Comparison of ENCODE assay signal across 15 cellular contexts in the genomic region with DNA sequence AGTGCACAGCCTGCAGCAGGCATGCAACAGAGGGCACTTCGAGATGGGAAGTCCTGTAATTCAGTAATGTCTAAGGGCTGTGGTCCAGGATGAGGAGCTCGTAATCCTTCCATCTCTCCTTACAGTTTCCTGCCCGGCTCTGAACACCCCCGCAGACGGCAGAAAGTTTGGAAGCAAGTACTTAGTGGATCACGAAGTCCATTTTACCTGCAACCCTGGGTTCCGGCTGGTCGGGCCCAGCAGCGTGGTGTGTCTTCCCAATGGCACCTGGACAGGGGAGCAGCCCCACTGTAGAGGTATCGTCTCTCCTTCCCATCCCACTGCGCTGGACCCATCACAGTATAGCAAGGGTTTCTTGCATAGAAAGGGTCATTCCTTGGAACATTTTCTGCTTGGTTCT. TPM values are rescaled to one million over a fixed set of nuclear protein-coding genes. Genes with fewer than 3 reads are reported as not detected.
DNase-seq lines count a peak whose midpoint lies in the region; FAIRE-seq and TF ChIP-seq lines count a peak whose summit lies in the region.
"Had no signal": no experiment of that assay in that cellular context is flagged by ENCODE, and none has a peak within 500 bp of the region (broad histone marks: within the 10 kb centered on the region; RNA-seq: fewer than 3 reads in every experiment).

No MANE protein-coding gene starts in this region.

- TF ChIP-seq CTCF in chondrocyte (IDR thresholded peaks at IDR 0.05) = no peak

- CTCF ChIA-PET in activated naive CD4-positive, alpha-beta T cell treated with anti-CD3 and anti-CD28 coated beads, Interleukin-2, amount 10 ng/mL, durations not matched to agents 7 days and 5 days (lab: Charles Lee) = interaction anchor here (0.8 kb wide), 1 partner anchor 11 kb away, joined by 3 read pairs; no protein-coding TSS in a partner anchor
- CTCF ChIA-PET in activated naive CD4-positive, alpha-beta T cell treated with anti-CD3 and anti-CD28 coated beads for 36 hours (lab: Charles Lee) = no interaction called here

- intact Hi-C loops in activated naive CD4-positive, alpha-beta T cell treated with anti-CD3 and anti-CD28 coated beads for 36 hours (cut with micrococcal nuclease) = no loop called here

- H3K4me3 Mint-ChIP-seq in activated naive CD4-positive, alpha-beta T cell treated with anti-CD3 and anti-CD28 coated beads, Interleukin-2, amount 10 ng/mL, durations not matched to agents 7 days and 5 days = no peak overlapping the region
- H3K4me3 Mint-ChIP-seq in activated naive CD4-positive, alpha-beta T cell treated with anti-CD3 and anti-CD28 coated beads for 36 hours = no peak overlapping the region
- no peak overlapping the region for H3K4me3 Mint-ChIP-seq in chondrocyte (ENCODE audit: unreplicated experiment)
- H3K4me3 Mint-ChIP-seq: B cell; CD4-positive, alpha-beta T cell; GM23338 had no signal

- no peaks in the 10 kb centered on the region for H3K36me3 Mint-ChIP-seq in activated naive CD4-positive, alpha-beta T cell treated with anti-CD3 and anti-CD28 coated beads, Interleukin-2, amount 10 ng/mL, durations not matched to agents 7 days and 5 days
- no peaks in the 10 kb centered on the region for H3K36me3 Mint-ChIP-seq in activated naive CD4-positive, alpha-beta T cell treated with anti-CD3 and anti-CD28 coated beads for 36 hours (ENCODE audit: low read depth)
- no peaks in the 10 kb centered on the region for H3K36me3 Mint-ChIP-seq in chondrocyte (ENCODE audit: low read depth)

- peaks cover 8% of the 10 kb centered on the region for H3K27me3 Mint-ChIP-seq in activated naive CD4-positive, alpha-beta T cell treated with anti-CD3 and anti-CD28 coated beads, Interleukin-2, amount 10 ng/mL, durations not matched to agents 7 days and 5 days
- H3K27me3 Mint-ChIP-seq in activated naive CD4-positive, alpha-beta T cell treated with anti-CD3 and anti-CD28 coated beads for 36 hours (ENCODE audit: low read depth) = no peaks in the 10 kb centered on the region
- H3K27me3 Mint-ChIP-seq in chondrocyte (ENCODE audit: low read depth) = no peaks in the 10 kb centered on the region
- H3K27me3 Mint-ChIP-seq: B cell; CD4-positive, alpha-beta T cell had no signal

- H3K4me1 Mint-ChIP-seq in activated naive CD4-positive, alpha-beta T cell treated with anti-CD3 and anti-CD28 coated beads, Interleukin-2, amount 10 ng/mL, durations not matched to agents 7 days and 5 days = peaks cover 11% of the 10 kb centered on the region
- H3K4me1 Mint-ChIP-seq in activated naive CD4-positive, alpha-beta T cell treated with anti-CD3 and anti-CD28 coated beads for 36 hours (ENCODE audit: low read depth) = peaks cover 14% of the 10 kb centered on the region
- H3K4me1 Mint-ChIP-seq in chondrocyte (ENCODE audit: low read depth) = peaks cover 4% of the 10 kb centered on the region
- H3K4me1 Mint-ChIP-seq: B cell, GM23338 had no signal

- no peaks in the 10 kb centered on the region for H3K9me3 Mint-ChIP-seq in activated naive CD4-positive, alpha-beta T cell treated with anti-CD3 and anti-CD28 coated beads, Interleukin-2, amount 10 ng/mL, durations not matched to agents 7 days and 5 days
- H3K9me3 Mint-ChIP-seq in activated naive CD4-positive, alpha-beta T cell treated with anti-CD3 and anti-CD28 coated beads for 36 hours = no peaks in the 10 kb centered on the region
- H3K9me3 Mint-ChIP-seq in chondrocyte (ENCODE audit: low read depth) = no peaks in the 10 kb centered on the region
- H3K9me3 Mint-ChIP-seq: CD4-positive, alpha-beta T cell; GM23338 had no signal

- peak; percentile 66 for FAIRE-seq in urothelium cell line (lab: Jason Lieb, UNC)
- FAIRE-seq: D721Med, G401.6, GM12891 had no signal

- DNase-seq in activated naive CD4-positive, alpha-beta T cell treated with anti-CD3 and anti-CD28 coated beads, Interleukin-2, amount 10 ng/mL, durations not matched to agents 7 days and 5 days = peak; percentile 12
- DNase-seq in activated naive CD4-positive, alpha-beta T cell treated with anti-CD3 and anti-CD28 coated beads for 36 hours = no peak
- DNase-seq in chondrocyte (ENCODE audit: low spot score) = peak; percentile 63
- DNase-seq in mesenteric fat pad (ENCODE audit: low spot score) = peak; percentile 68
- DNase-seq in urothelium cell line (ENCODE audit: low spot score) = no peak
- no peak for DNase-seq in CD1c-positive myeloid dendritic cell (ENCODE audit: extremely low spot score)
- no peak for DNase-seq in kidney tubule cell (ENCODE audit: low spot score)
- DNase-seq: C1 segment of cervical spinal cord, Caco-2 had no signal

- no peak overlapping the region for H3K27ac Mint-ChIP-seq in activated naive CD4-positive, alpha-beta T cell treated with anti-CD3 and anti-CD28 coated beads, Interleukin-2, amount 10 ng/mL, durations not matched to agents 7 days and 5 days
- no peak overlapping the region for H3K27ac Mint-ChIP-seq in activated naive CD4-positive, alpha-beta T cell treated with anti-CD3 and anti-CD28 coated beads for 36 hours
- H3K27ac Mint-ChIP-seq in chondrocyte (ENCODE audit: unreplicated experiment) = no peak overlapping the region
- H3K27ac Mint-ChIP-seq: B cell; CD4-positive, alpha-beta T cell; GM23338 had no signal

RNA-seq across cellular contexts. Expression of a gene that starts 26.7 kb away (rescaled TPM):
- 10 to 100 TPM; 34.5 to 39.0 TPM for total RNA-seq in activated naive CD4-positive, alpha-beta T cell treated with anti-CD3 and anti-CD28 coated beads for 36 hours
- total RNA-seq in chondrocyte (0.77 to 1.3 TPM (median 1.0 TPM) in 3 replicates), mesenteric fat pad (5.3 TPM)
- total RNA-seq: GM23338 had no signal

Comparison
In these comparisons a context has a peak if more than half of its experiments do, and no peak if none do; other contexts are left out.
1. DNase-seq: peak in activated naive CD4-positive, alpha-beta T cell treated with anti-CD3 and anti-CD28 coated beads, Interleukin-2, amount 10 ng/mL, durations not matched to agents 7 days and 5 days (single experiment), chondrocyte (single experiment) and mesenteric fat pad (single experiment); none in activated naive CD4-positive, alpha-beta T cell treated with anti-CD3 and anti-CD28 coated beads for 36 hours (single experiment), urothelium cell line (single experiment), CD1c-positive myeloid dendritic cell (single experiment) and kidney tubule cell (single experiment).